13 cellular contexts compared by ENCODE assay signal in genomic region chr14:91412939-91413338, GRCh38. TPM values are rescaled to one million over a fixed set of nuclear protein-coding genes. Genes with fewer than 3 reads are reported as not detected.
A peak's percentile ranks its signal among the peaks of the same experiment; 100 is the strongest.
DNase-seq lines count a peak whose midpoint lies in the region; ATAC-seq, FAIRE-seq and TF ChIP-seq lines count a peak whose summit lies in the region.
"Had no signal": no experiment of that assay in that cellular context is flagged by ENCODE, and none has a peak within 500 bp of the region (broad histone marks: within the 10 kb centered on the region; RNA-seq: fewer than 3 reads in every experiment).

No MANE protein-coding gene starts in this region.

- H4K20me1 ChIP-seq in SU-DHL-6 (ENCODE audit: low read depth, low read length) (peaks cover 21% of the 10 kb centered on the region; the same call in 1 of the 2 replicates), H1 (replicated peaks in 1 of 2; ENCODE audit: control insufficient read depth in 1 of 2, insufficient read depth in 2 of 2, low read length in 2 of 2) (peaks cover 1 to 7% of the 10 kb centered on the region in 2 experiments)

- peak overlapping the region; percentile 33 for H2BK15ac ChIP-seq in H1 (ENCODE audit: low read length)

- no peaks in the 10 kb centered on the region for H3K9me3 ChIP-seq in SU-DHL-6 (ENCODE audit: insufficient read depth, low read length)
- H3K9me3 ChIP-seq in H1 (ENCODE audit: insufficient read depth in 2 of 2, low read depth in 1 of 2, low read length in 1 of 2), result no peaks in the 10 kb centered on the region
- H3K9me3 ChIP-seq: HAP-1 had no signal

- TF ChIP-seq RAD21 in H1 (IDR thresholded peaks at IDR 0.05 in 1 of 2, conservative IDR thresholded peaks at IDR 0.05 in 1 of 2; ENCODE audit: low read depth in 2 of 2, low read length in 2 of 2), result no peak

- H3K4me1 ChIP-seq in H1 (replicated peaks in 1 of 4; ENCODE audit: control insufficient read depth in 3 of 4, insufficient read depth in 4 of 4, low read length in 3 of 4), result peaks cover 5 to 24% (median 19%) of the 10 kb centered on the region in 4 experiments; a peak in 6 of 7 replicates

- no peak for TF ChIP-seq CTCF in SU-DHL-6 (IDR thresholded peaks at IDR 0.05; ENCODE audit: insufficient read depth, low read length, poor library complexity, severe bottlenecking)
- no peak for TF ChIP-seq CTCF in H1 (IDR thresholded peaks at IDR 0.05; ENCODE audit: control extremely low read depth in 1 of 3, insufficient read depth in 1 of 3, low read depth in 1 of 3, low read length in 3 of 3)

- peaks cover 15% of the 10 kb centered on the region for H3K23me2 ChIP-seq in H1 (ENCODE audit: low read depth, low read length)

- no peak overlapping the region for H2AFZ ChIP-seq in SU-DHL-6 (ENCODE audit: low read depth, low read length, severe bottlenecking)
- no peak overlapping the region for H2AFZ ChIP-seq in H1 (ENCODE audit: low read length)

- CTCF ChIA-PET in H1 (lab: Charles Lee; ENCODE audit: partially characterized antibody), result interaction anchor here (1.0 to 10.0 kb wide), 7 partner anchors 9 to 90 kb away, joined by 3 to 135 read pairs (median 7); no protein-coding TSS in a partner anchor

- TF ChIP-seq EP300 in H1 (IDR thresholded peaks at IDR 0.05; ENCODE audit: borderline replicate concordance in 1 of 2, low read depth in 2 of 2, low read length in 2 of 2), result no peak

- POLR2A ChIA-PET in H1 (lab: Charles Lee; ENCODE audit: partially characterized antibody), result interaction anchor here (0.9 to 7.0 kb wide), 6 partner anchors 10 to 58 kb away, joined by 3 to 66 read pairs (median 6); no protein-coding TSS in a partner anchor

- no peak overlapping the region; the same call in 1 of the 2 replicates for H2BK20ac ChIP-seq in H1 (ENCODE audit: low read length)

- H2BK12ac ChIP-seq in H1 (ENCODE audit: low read depth, low read length), result peak overlapping the region; percentile 78

- no peak overlapping the region for H3K56ac ChIP-seq in H1 (replicated peaks; ENCODE audit: insufficient read length, low read depth, low read length)

- H2BK5ac ChIP-seq in H1 (ENCODE audit: low read depth, low read length), result peak overlapping the region; percentile 48; the same call in 1 of the 2 replicates

- H3K27ac Mint-ChIP-seq in activated CD4-positive, alpha-beta T cell treated with anti-CD3 and anti-CD28 coated beads, Interleukin-2, amount 10 ng/mL, durations not matched to agents 24 days and 14 days, result peak overlapping the region; percentile 62

- H3K4me3 Mint-ChIP-seq in activated CD4-positive, alpha-beta T cell treated with anti-CD3 and anti-CD28 coated beads, Interleukin-2, amount 10 ng/mL, durations not matched to agents 24 days and 14 days, result peak overlapping the region; percentile 90

- peak overlapping the region; percentile 97 for H2BK120ac ChIP-seq in H1 (replicated peaks; ENCODE audit: low read depth, low read length)

- intact Hi-C loops in activated CD4-positive, alpha-beta T cell treated with anti-CD3 and anti-CD28 coated beads, Interleukin-2, amount 10 ng/mL, durations not matched to agents 24 days and 14 days (cut with micrococcal nuclease), result no loop called here

- H4K8ac ChIP-seq in H1 (ENCODE audit: extremely low read depth, insufficient read depth, low read length), result no peak overlapping the region; the same call in 1 of the 2 replicates

- WGBS in H1 (ENCODE audit: extremely low coverage in 1 of 2, insufficient coverage in 1 of 2, insufficient read length in 1 of 2, insufficient replicate concordance in 2 of 2, low coverage in 1 of 2, low lambda C conversion rate in 2 of 2, missing lambda C conversion rate in 1 of 2), 2 experiments, result 79% methylated on average over 5 of the region's 5 CpGs; no CpG with 5 or more reads in 1 of the 2 experiments

- no peak overlapping the region for H3K4ac ChIP-seq in H1 (replicated peaks; ENCODE audit: insufficient read length, low read depth, low read length)

- H3K36me3 ChIP-seq in SU-DHL-6 (ENCODE audit: low read length) (peaks cover 22% of the 10 kb centered on the region), H1 (ENCODE audit: control insufficient read depth in 2 of 4, insufficient read depth in 4 of 4, low read length in 3 of 4) (peaks cover 0 to 9% (median 4%) of the 10 kb centered on the region in 4 experiments; a peak in 2 of 8 replicates)
- H3K36me3 ChIP-seq: cardiac muscle cell had no signal

- peaks cover 39% of the 10 kb centered on the region for H3F3A ChIP-seq in SU-DHL-6 (ENCODE audit: insufficient read depth)

- peaks cover 9% of the 10 kb centered on the region for H3K79me1 ChIP-seq in H1 (ENCODE audit: low read depth, low read length)

- H3K27ac ChIP-seq in SU-DHL-6 (ENCODE audit: low read depth, low read length) (peak overlapping the region; percentile 97), H1 (ENCODE audit: low read depth, low read length) (peak overlapping the region; percentile 35; the same call in 1 of the 2 replicates)
- H3K27ac ChIP-seq: cardiac muscle cell had no signal

- H4K91ac ChIP-seq in H1 (replicated peaks; ENCODE audit: insufficient read length, low read length), result peak overlapping the region; percentile 79

- no peaks in the 10 kb centered on the region for H3K9me3 Mint-ChIP-seq in activated CD4-positive, alpha-beta T cell treated with anti-CD3 and anti-CD28 coated beads, Interleukin-2, amount 10 ng/mL, durations not matched to agents 24 days and 14 days

- FAIRE-seq in H1 (lab: Jason Lieb, UNC), result no peak

- H3K23ac ChIP-seq in H1 (ENCODE audit: insufficient read length), result no peak overlapping the region

- H3K4me3 ChIP-seq in SU-DHL-6 (ENCODE audit: insufficient read depth, low read length, poor library complexity, severe bottlenecking), result peak overlapping the region; percentile 71
- peak overlapping the region in 1 of 4 experiments; percentile 1; a peak in 1 of 8 replicates for H3K4me3 ChIP-seq in H1 (ENCODE audit: extremely low read depth in 1 of 4, insufficient read depth in 2 of 4, low read depth in 3 of 4, low read length in 4 of 4)
- H3K4me3 ChIP-seq: cardiac muscle cell, HAP-1 had no signal

- no peaks in the 10 kb centered on the region for H3K27me3 Mint-ChIP-seq in activated CD4-positive, alpha-beta T cell treated with anti-CD3 and anti-CD28 coated beads, Interleukin-2, amount 10 ng/mL, durations not matched to agents 24 days and 14 days

- no peaks in the 10 kb centered on the region for H3K9me2 ChIP-seq in SU-DHL-6 (replicated peaks; ENCODE audit: insufficient read depth, low read length)

- H3K9ac ChIP-seq in SU-DHL-6 (ENCODE audit: low read length), result peak overlapping the region; percentile 98
- no peak overlapping the region; a peak in 1 of 7 replicates for H3K9ac ChIP-seq in H1 (replicated peaks in 1 of 4; ENCODE audit: extremely low read depth in 1 of 4, low read depth in 3 of 4, low read length in 3 of 4)

- peaks cover 73% of the 10 kb centered on the region for H3K4me1 Mint-ChIP-seq in activated CD4-positive, alpha-beta T cell treated with anti-CD3 and anti-CD28 coated beads, Interleukin-2, amount 10 ng/mL, durations not matched to agents 24 days and 14 days

- peak overlapping the region; percentile 59 for H4K5ac ChIP-seq in H1 (ENCODE audit: insufficient read length, low read depth, low read length)

- H3K18ac ChIP-seq in H1 (ENCODE audit: extremely low read depth, low read length), result peak overlapping the region; percentile 36; the same call in 1 of the 2 replicates

- H3K4me2 ChIP-seq in SU-DHL-6 (ENCODE audit: low read depth, low read length, poor library complexity, severe bottlenecking) (peak overlapping the region; percentile 98), H1 (ENCODE audit: insufficient read depth in 1 of 2, low read depth in 2 of 2, low read length in 2 of 2) (peak overlapping the region; percentile 53 to 67; a peak in 2 of 4 replicates)

- peaks cover 59% of the 10 kb centered on the region for H3K36me3 Mint-ChIP-seq in activated CD4-positive, alpha-beta T cell treated with anti-CD3 and anti-CD28 coated beads, Interleukin-2, amount 10 ng/mL, durations not matched to agents 24 days and 14 days (ENCODE audit: low read depth)

- H2AK5ac ChIP-seq in H1 (ENCODE audit: low read depth, low read length), result peak overlapping the region; percentile 55; the same call in 1 of the 2 replicates

- no peak for ATAC-seq in stimulated activated naive CD8-positive, alpha-beta T cell treated with anti-CD3 and anti-CD28 coated beads, Interleukin-15, Interleukin-2, amounts not matched to agents 100 U/mL and 50 U/mL, for 24 hours
- ATAC-seq in HG02885 (IDR thresholded peaks at IDR 0.05; ENCODE audit: poor library complexity, unreplicated experiment), result no peak
- no peak for ATAC-seq in GM21528 (IDR thresholded peaks at IDR 0.05; ENCODE audit: low FRiP score, unreplicated experiment)
- ATAC-seq: right cardiac atrium had no signal

- DNase-seq in activated CD4-positive, alpha-beta T cell treated with anti-CD3 and anti-CD28 coated beads, Interleukin-2, amount 10 ng/mL, durations not matched to agents 24 days and 14 days, result no peak
- DNase-seq in activated CD4-positive, alpha-beta T cell treated with anti-CD3 and anti-CD28 coated beads, Interleukin-2, amount 50 U/mL, for 1 hour, result no peak
- DNase-seq in H1 (ENCODE audit: low read depth in 1 of 2, low spot score in 2 of 2) (no peak), activated gamma-delta T cell treated with Interleukin-2 at 50 U/mL for 16 hours (no peak)
- peak; percentile 6 for DNase-seq in stimulated activated naive CD8-positive, alpha-beta T cell treated with anti-CD3 and anti-CD28 coated beads, Interleukin-15, Interleukin-2, amounts not matched to agents 100 U/mL and 50 U/mL, for 24 hours
- DNase-seq: KBM-7; NK-92 treated with Interleukin-12 subunit alpha and Interleukin-12 subunit beta, amount 100 ng/mL, for 24 hours; right cardiac atrium had no signal

- TF ChIP-seq POLR2A in H1 (IDR thresholded peaks at IDR 0.05; ENCODE audit: control extremely low read depth in 1 of 2, low read depth in 2 of 2, low read length in 2 of 2), result no peak

- H3K27me3 ChIP-seq in SU-DHL-6 (ENCODE audit: low read length) (no peaks in the 10 kb centered on the region), H1 (replicated peaks in 1 of 4; ENCODE audit: control insufficient read depth in 3 of 4, extremely low read depth in 1 of 4, insufficient read depth in 3 of 4, low read length in 3 of 4) (no peaks in the 10 kb centered on the region)

- peaks cover 93% of the 10 kb centered on the region for H3K79me2 ChIP-seq in SU-DHL-6 (ENCODE audit: insufficient read depth, low read length)
- H3K79me2 ChIP-seq in H1 (ENCODE audit: control insufficient read depth in 1 of 2, insufficient read depth in 2 of 2, low read length in 2 of 2), result peaks cover 10 to 78% of the 10 kb centered on the region in 2 experiments

- H3K14ac ChIP-seq in H1 (ENCODE audit: insufficient read length), result no peak overlapping the region

RNA-seq across cellular contexts. Expression of gene CCDC88C, which starts 4.7 kb away (rescaled TPM):
- total RNA-seq in activated CD4-positive, alpha-beta T cell treated with anti-CD3 and anti-CD28 coated beads, Interleukin-2, amount 10 ng/mL, durations not matched to agents 24 days and 14 days, result 79.7 and 89.9 TPM in 2 replicates
- total RNA-seq in H1 (2021; fragmentation: NEBNext Ultra II Directional; extraction: Animal tissue kit (Norgen Biotek cat#: 25700)), result 55.4 and 57.7 TPM in 2 replicates
- polyA plus RNA-seq in H1 (2011; rRNA removed), result 10.3 and 19.5 TPM in 2 replicates
- polyA plus RNA-seq in H1 (2011; cell fraction: cytosol; rRNA removed), result 17.7 TPM
- polyA plus RNA-seq in H1 (2011; cell fraction: nucleus; rRNA removed), result 46.9 TPM
- 23.7 to 30.8 TPM (median 27.7 TPM) in 4 replicates for polyA plus RNA-seq in H1 (2012, experiment 1 of 2)
- polyA plus RNA-seq in H1 (2012, experiment 2 of 2), result 10.5 TPM
- polyA plus RNA-seq in H1 (2013, experiment 1 of 2), result 23.3 TPM
- 22.6 TPM for polyA plus RNA-seq in H1 (2013, experiment 2 of 2)
- polyA minus RNA-seq in H1 (2011; rRNA and poly(A)+ RNA removed), result 41.4 and 42.2 TPM in 2 replicates
- 27.2 TPM for polyA minus RNA-seq in H1 (2011; cell fraction: cytosol; rRNA and poly(A)+ RNA removed)
- 64.1 TPM for polyA minus RNA-seq in H1 (2011; cell fraction: nucleus; rRNA and poly(A)+ RNA removed)
